18 cellular contexts compared by ENCODE assay signal in genomic region chr16:15648135-15648730, GRCh38. TPM values are rescaled to one million over a fixed set of nuclear protein-coding genes. Genes with fewer than 3 reads are reported as not detected.
DNase-seq lines count a peak whose midpoint lies in the region; ATAC-seq and TF ChIP-seq lines count a peak whose summit lies in the region.
"Had no signal": no experiment of that assay in that cellular context is flagged by ENCODE, and none has a peak within 500 bp of the region (broad histone marks: within the 10 kb centered on the region; RNA-seq: fewer than 3 reads in every experiment).

No MANE protein-coding gene starts in this region.

- POLR2A ChIA-PET in MCF 10A (lab: Yijun Ruan, JAX) (interaction anchor here (8.0 kb wide), 1 partner anchor 24 kb away, joined by 173 read pairs; no protein-coding TSS in a partner anchor), RWPE1 (lab: Yijun Ruan, JAX; ENCODE audit: low non-redundant PET) (no interaction called here), WTC11 (lab: Charles Lee) (no interaction called here)

- dilution Hi-C loops in mammary epithelial cell (cut with HindIII; ENCODE audit: low sequenced_read_pairs), result no loop called here

- in situ Hi-C loops in mammary epithelial cell (cut with MboI; ENCODE audit: low sequenced_read_pairs in 2 of 2), result no loop called here

- H3K27ac ChIP-seq in mammary epithelial cell (ENCODE audit: insufficient read depth, low read depth, low read length) (peak overlapping the region; percentile 38), RWPE1 (peak overlapping the region; percentile 92), epithelial cell of prostate (peak overlapping the region; percentile 99)
- H3K27ac ChIP-seq: BLaER1, PC-9 had no signal

- 72% methylated on average over 9 of the region's 9 CpGs for WGBS in mammary epithelial cell (ENCODE audit: low coverage, missing lambda C conversion rate)

- peak; percentile 75 for DNase-seq in mammary epithelial cell
- no peak for DNase-seq in MCF 10A (ENCODE audit: unreplicated experiment)
- no peak for DNase-seq in RWPE1 (ENCODE audit: low spot score)
- DNase-seq in epithelial cell of prostate (ENCODE audit: low read depth, low spot score), result no peak
- DNase-seq in WTC11 (ENCODE audit: low spot score), result no peak
- no peak for DNase-seq in left colon
- DNase-seq in activated naive CD4-positive, alpha-beta T cell treated with Interleukin-2 at 50 U/mL for 16 hours, result no peak
- DNase-seq: CD4-positive, CD25-positive, alpha-beta regulatory T cell; Kasumi-1; NCI-H1105 treated with DMSO at 0.1 percent for 48 hours; NCI-H1930; NCI-H526 treated with DMSO at 0.1 percent for 48 hours; PC-9; SHP77 had no signal

- intact Hi-C loops in mammary epithelial cell (cut with micrococcal nuclease), result no loop called here
- intact Hi-C loops in MCF 10A (cut with micrococcal nuclease), result no loop called here
- intact Hi-C loops in left colon (cut with DNase I, micrococcal nuclease), result loop anchor here in 1 of 2 donors (10.0 kb wide), 1 partner anchor 53 kb away; no protein-coding TSS in a partner anchor

- no peaks in the 10 kb centered on the region for H3K27me3 ChIP-seq in mammary epithelial cell (ENCODE audit: insufficient read depth, low read length)
- H3K27me3 ChIP-seq: BLaER1 had no signal

- TF ChIP-seq CTCF in mammary epithelial cell (conservative IDR thresholded peaks at IDR 0.05 in 1 of 2, IDR thresholded peaks at IDR 0.05 in 1 of 2; ENCODE audit: extremely low read depth in 1 of 2, insufficient read depth in 1 of 2, low read depth in 1 of 2, low read length in 2 of 2) (no peak), MCF 10A (IDR thresholded peaks at IDR 0.05; ENCODE audit: unreplicated experiment) (no peak), RWPE1 (conservative IDR thresholded peaks at IDR 0.05; ENCODE audit: low read depth) (no peak), WTC11 (IDR thresholded peaks at IDR 0.05) (no peak)

- BruUV-seq in mammary epithelial cell (replicated peaks; lab: Mats Ljungman, UMichigan), result no TSS peak
- BruUV-seq in MCF 10A (replicated peaks; lab: Mats Ljungman, UMichigan), result no TSS peak

- CTCF ChIA-PET in mammary epithelial cell (lab: Charles Lee; ENCODE audit: low non-redundant PET), result no interaction called here
- CTCF ChIA-PET in MCF 10A (lab: Yijun Ruan, JAX), result no interaction called here
- CTCF ChIA-PET in RWPE1 (lab: Yijun Ruan, JAX), result no interaction called here
- CTCF ChIA-PET in WTC11 (lab: Charles Lee), result interaction anchor here (0.6 kb wide), 1 partner anchor 107 kb away, joined by 3 read pairs; no protein-coding TSS in a partner anchor

- H3K9me3 Mint-ChIP-seq in MCF 10A (ENCODE audit: unreplicated experiment) (no peaks in the 10 kb centered on the region), WTC11 (no peaks in the 10 kb centered on the region)

- H3K9me3 ChIP-seq in mammary epithelial cell (replicated peaks; ENCODE audit: insufficient read depth, low read length), result no peaks in the 10 kb centered on the region
- H3K9me3 ChIP-seq: BLaER1 had no signal

- no peaks in the 10 kb centered on the region for H4K20me1 ChIP-seq in mammary epithelial cell (ENCODE audit: insufficient read depth, low read length)

- no peak for ATAC-seq in WTC11
- ATAC-seq in GM21390 (IDR thresholded peaks at IDR 0.05; ENCODE audit: unreplicated experiment), result no peak
- ATAC-seq in left colon, result no peak
- ATAC-seq: HCT116, K562 had no signal

- no peaks in the 10 kb centered on the region for H3K27me3 Mint-ChIP-seq in MCF 10A (ENCODE audit: insufficient read depth, unreplicated experiment)
- no peaks in the 10 kb centered on the region; the same call in none of the 2 replicates for H3K27me3 Mint-ChIP-seq in WTC11 (ENCODE audit: low read depth)

- H3K4me3 Mint-ChIP-seq in MCF 10A (ENCODE audit: unreplicated experiment) (no peak overlapping the region), WTC11 (no peak overlapping the region)

- H2AFZ ChIP-seq in mammary epithelial cell (ENCODE audit: low read depth, low read length), result no peak overlapping the region
- H2AFZ ChIP-seq: PC-9 had no signal

- peaks cover 38% of the 10 kb centered on the region for H3K4me1 ChIP-seq in mammary epithelial cell (ENCODE audit: insufficient read depth, low read length)

- H3K4me1 Mint-ChIP-seq in MCF 10A (ENCODE audit: insufficient read depth, unreplicated experiment) (peaks cover 11% of the 10 kb centered on the region), WTC11 (peaks cover 5% of the 10 kb centered on the region; the same call in 1 of the 2 replicates)

- H3K36me3 ChIP-seq in mammary epithelial cell (ENCODE audit: insufficient read depth, low read length), result peaks cover 5% of the 10 kb centered on the region

- peaks cover 32% of the 10 kb centered on the region for H3K79me2 ChIP-seq in mammary epithelial cell (ENCODE audit: insufficient read depth, low read length)

- H3K36me3 Mint-ChIP-seq in MCF 10A (ENCODE audit: insufficient read depth, unreplicated experiment), result peaks cover 5% of the 10 kb centered on the region
- peaks cover 4% of the 10 kb centered on the region for H3K36me3 Mint-ChIP-seq in WTC11

- H3K27ac Mint-ChIP-seq in MCF 10A (ENCODE audit: low read depth, unreplicated experiment) (no peak overlapping the region), WTC11 (no peak overlapping the region)

- no peak overlapping the region for H3K4me3 ChIP-seq in mammary epithelial cell (replicated peaks in 1 of 3; ENCODE audit: insufficient read depth in 1 of 3, low read depth in 2 of 3, low read length in 3 of 3)
- H3K4me3 ChIP-seq: BLaER1, K562, PC-9 had no signal

- no peak overlapping the region for H3K9ac ChIP-seq in mammary epithelial cell (ENCODE audit: insufficient read depth, low read length)
- H3K9ac ChIP-seq: BLaER1 had no signal

- H3K4me2 ChIP-seq in mammary epithelial cell (ENCODE audit: insufficient read depth, low read depth, low read length), result peak overlapping the region; percentile 34
- H3K4me2 ChIP-seq: BLaER1, PC-9 had no signal

TF ChIP-seq in WTC11, 78 proteins besides CTCF, POLR2A, EP300 and RAD21 (continues in another document):
- TF ChIP-seq STAT6 (CRISPR knock-in tag; conservative IDR thresholded peaks at IDR 0.05; ENCODE audit: low read depth), result no peak
- no peak for TF ChIP-seq CREB1 (CRISPR knock-in tag; IDR thresholded peaks at IDR 0.05)
- no peak for TF ChIP-seq KAT7 (CRISPR knock-in tag; IDR thresholded peaks at IDR 0.05; ENCODE audit: borderline replicate concordance)
- TF ChIP-seq ATF3 (CRISPR knock-in tag; conservative IDR thresholded peaks at IDR 0.05), result no peak
- TF ChIP-seq ESRRA (CRISPR knock-in tag; IDR thresholded peaks at IDR 0.05; ENCODE audit: borderline replicate concordance), result no peak
- no peak for TF ChIP-seq MYBL2 (CRISPR knock-in tag; IDR thresholded peaks at IDR 0.05)
- TF ChIP-seq ATF1 (CRISPR knock-in tag; IDR thresholded peaks at IDR 0.05), result no peak
- no peak for TF ChIP-seq SMAD4 (CRISPR knock-in tag; IDR thresholded peaks at IDR 0.05)
- TF ChIP-seq CDX4 (CRISPR knock-in tag; IDR thresholded peaks at IDR 0.05; ENCODE audit: borderline replicate concordance), result no peak
- TF ChIP-seq USF1 (CRISPR knock-in tag; IDR thresholded peaks at IDR 0.05), result no peak
- no peak for TF ChIP-seq ZNF423 (CRISPR knock-in tag; IDR thresholded peaks at IDR 0.05)

RNA-seq across cellular contexts. Expression of gene NDE1, which starts 1.8 kb away (rescaled TPM):
- 100 to 1,000 TPM in 1 of 2 donors, 10 to 100 TPM in 1; 53.3 to 120 TPM for total RNA-seq in mammary epithelial cell
- polyA plus RNA-seq in mammary epithelial cell, result 36.1 TPM
- polyA minus RNA-seq in mammary epithelial cell, result 67.1 TPM
- total RNA-seq in MCF 10A (2022), result 121 and 162 TPM in 2 replicates
- total RNA-seq in WTC11 (2021), result 38.4 to 43.5 TPM (median 39.4 TPM) in 3 replicates
- 10 to 100 TPM; 24.8 to 30.9 TPM for total RNA-seq in left colon

RNA-seq across cellular contexts. Expression of gene MARF1, which starts 5.3 kb away (rescaled TPM):
- total RNA-seq in mammary epithelial cell (10 to 100 TPM; 17.0 to 36.4 TPM), MCF 10A (2022) (48.1 and 56.2 TPM in 2 replicates), WTC11 (2021) (26.2 to 31.9 TPM (median 28.5 TPM) in 3 replicates), left colon (10 to 100 TPM; 54.5 to 85.9 TPM)
- 7.6 TPM for polyA plus RNA-seq in mammary epithelial cell
- 41.3 TPM for polyA minus RNA-seq in mammary epithelial cell

Comparison
In these comparisons a context has a peak if more than half of its experiments do, and no peak if none do; other contexts are left out.
1. H3K27ac ChIP-seq: peak in every context shown above with its lines; median percentile 99 in epithelial cell of prostate; 92 in RWPE1; 38 in mammary epithelial cell.